In genomic region chr4:146269228-146269653, GRCh38 we compare ENCODE assay signal across 18 cellular contexts. TPM values are rescaled to one million over a fixed set of nuclear protein-coding genes. Genes with fewer than 3 reads are reported as not detected.
DNase-seq lines count a peak whose midpoint lies in the region; ATAC-seq and TF ChIP-seq lines count a peak whose summit lies in the region.
"Had no signal": no experiment of that assay in that cellular context is flagged by ENCODE, and none has a peak within 500 bp of the region (broad histone marks: within the 10 kb centered on the region; RNA-seq: fewer than 3 reads in every experiment).

No MANE protein-coding gene starts in this region.

- no peak overlapping the region for H3K4me3 Mint-ChIP-seq in activated T-helper 1 cell treated with anti-CD3 and anti-CD28 coated beads, Interleukin-12 subunit alpha, Interleukin-12 subunit beta, Interleukin-2, Interleukin-4 antibody, amounts not matched to agents 30 ng/mL and 10 ng/mL and 1 ng/mL, durations not matched to agents 14 hours and 24 hours and 36 hours
- H3K4me3 Mint-ChIP-seq: activated naive CD8-positive, alpha-beta T cell; T-helper 17 cell had no signal

- H3K4me3 ChIP-seq in uterus (no peak overlapping the region), testis (no peak overlapping the region)
- H3K4me3 ChIP-seq: thoracic aorta had no signal

- H3K36me3 ChIP-seq in uterus = no peaks in the 10 kb centered on the region
- no peaks in the 10 kb centered on the region for H3K36me3 ChIP-seq in testis (ENCODE audit: low read depth, missing control alignments)
- H3K36me3 ChIP-seq: thoracic aorta had no signal

- H3K27me3 ChIP-seq in uterus (no peaks in the 10 kb centered on the region), testis (no peaks in the 10 kb centered on the region)
- H3K27me3 ChIP-seq: foreskin keratinocyte had no signal

- DNase-seq in uterus (no peak), testis (no peak), NOMO-1 (lab: John Stamatoyannopoulos, UW; ENCODE audit: unreplicated experiment in 2 of 2) (no peak)
- no peak for DNase-seq in activated T-helper 1 cell treated with anti-CD3 and anti-CD28 coated beads, Interleukin-12 subunit alpha, Interleukin-12 subunit beta, Interleukin-2, Interleukin-4 antibody, amounts not matched to agents 30 ng/mL and 10 ng/mL and 1 ng/mL, durations not matched to agents 14 hours and 24 hours and 36 hours (ENCODE audit: low spot score)
- DNase-seq: cortex of kidney, foreskin keratinocyte, kidney, NCI-H1694 treated with DMSO at 0.1 percent for 48 hours, OCI-M1, T-helper 17 cell had no signal

- H3K9me3 ChIP-seq in uterus (no peaks in the 10 kb centered on the region), testis (no peaks in the 10 kb centered on the region)
- H3K9me3 ChIP-seq: thoracic aorta had no signal

- ATAC-seq in GM18861 (IDR thresholded peaks at IDR 0.05; ENCODE audit: unreplicated experiment) (peak; percentile 66), GM21423 (IDR thresholded peaks at IDR 0.05; ENCODE audit: unreplicated experiment) (peak; percentile 50), HG02981 (IDR thresholded peaks at IDR 0.05; ENCODE audit: unreplicated experiment) (peak; percentile 40), HG03575 (IDR thresholded peaks at IDR 0.05; ENCODE audit: extremely low read depth, insufficient number of reproducible peaks, low FRiP score, unreplicated experiment) (peak; percentile 35)
- ATAC-seq: foreskin keratinocyte, T-helper 17 cell had no signal

- H3K4me1 ChIP-seq in uterus (no peaks in the 10 kb centered on the region), testis (no peaks in the 10 kb centered on the region)
- H3K4me1 ChIP-seq: foreskin keratinocyte had no signal

- TF ChIP-seq POLR2A in uterus (IDR thresholded peaks at IDR 0.05) (no peak), testis (IDR thresholded peaks at IDR 0.05) (no peak)

- H3K27ac Mint-ChIP-seq in activated T-helper 1 cell treated with anti-CD3 and anti-CD28 coated beads, Interleukin-12 subunit alpha, Interleukin-12 subunit beta, Interleukin-2, Interleukin-4 antibody, amounts not matched to agents 30 ng/mL and 10 ng/mL and 1 ng/mL, durations not matched to agents 14 hours and 24 hours and 36 hours = no peak overlapping the region
- H3K27ac Mint-ChIP-seq: activated naive CD8-positive, alpha-beta T cell; T-helper 17 cell had no signal

- no peaks in the 10 kb centered on the region for H3K27me3 Mint-ChIP-seq in activated T-helper 1 cell treated with anti-CD3 and anti-CD28 coated beads, Interleukin-12 subunit alpha, Interleukin-12 subunit beta, Interleukin-2, Interleukin-4 antibody, amounts not matched to agents 30 ng/mL and 10 ng/mL and 1 ng/mL, durations not matched to agents 14 hours and 24 hours and 36 hours (ENCODE audit: insufficient read depth)
- H3K27me3 Mint-ChIP-seq: activated naive CD8-positive, alpha-beta T cell; T-helper 17 cell had no signal

- H3K27ac ChIP-seq in uterus = no peak overlapping the region
- no peak overlapping the region for H3K27ac ChIP-seq in testis
- H3K27ac ChIP-seq: C4-2B, foreskin keratinocyte, thoracic aorta had no signal

- no peaks in the 10 kb centered on the region for H3K36me3 Mint-ChIP-seq in activated T-helper 1 cell treated with anti-CD3 and anti-CD28 coated beads, Interleukin-12 subunit alpha, Interleukin-12 subunit beta, Interleukin-2, Interleukin-4 antibody, amounts not matched to agents 30 ng/mL and 10 ng/mL and 1 ng/mL, durations not matched to agents 14 hours and 24 hours and 36 hours (ENCODE audit: low read depth)

- intact Hi-C loops in uterus (cut with DNase I; ENCODE audit: low total_unique reads) (no loop called here), testis (cut with DNase I; ENCODE audit: low total_unique reads) (no loop called here)
- intact Hi-C loops in activated T-helper 1 cell treated with anti-CD3 and anti-CD28 coated beads, Interleukin-12 subunit alpha, Interleukin-12 subunit beta, Interleukin-2, Interleukin-4 antibody, amounts not matched to agents 30 ng/mL and 10 ng/mL and 1 ng/mL, durations not matched to agents 14 hours and 24 hours and 36 hours (cut with micrococcal nuclease) = no loop called here

- TF ChIP-seq CTCF in uterus (IDR thresholded peaks at IDR 0.05) = no peak
- TF ChIP-seq CTCF in testis (IDR thresholded peaks at IDR 0.05) = no peak

- no peaks in the 10 kb centered on the region for H3K4me1 Mint-ChIP-seq in activated T-helper 1 cell treated with anti-CD3 and anti-CD28 coated beads, Interleukin-12 subunit alpha, Interleukin-12 subunit beta, Interleukin-2, Interleukin-4 antibody, amounts not matched to agents 30 ng/mL and 10 ng/mL and 1 ng/mL, durations not matched to agents 14 hours and 24 hours and 36 hours (ENCODE audit: low read depth)

- 66 to 68% methylated on average over 2 of the region's 2 CpGs for WGBS in testis, 2 donors

- H3K9me3 Mint-ChIP-seq in activated T-helper 1 cell treated with anti-CD3 and anti-CD28 coated beads, Interleukin-12 subunit alpha, Interleukin-12 subunit beta, Interleukin-2, Interleukin-4 antibody, amounts not matched to agents 30 ng/mL and 10 ng/mL and 1 ng/mL, durations not matched to agents 14 hours and 24 hours and 36 hours = no peaks in the 10 kb centered on the region

RNA-seq across cellular contexts. Expression of gene REELD1, which starts 54.9 kb away (rescaled TPM):
- total RNA-seq in uterus (1 to 10 TPM in 1 of 4 donors, not detected in 3; 1.4 TPM), testis (1 to 10 TPM in 1 of 2 donors, under 1 TPM in 1; 0.62 to 1.3 TPM)
- polyA plus RNA-seq in testis (ENCODE audit: insufficient read depth, low read depth, low replicate concordance) = 0.38 TPM
- total RNA-seq in activated T-helper 1 cell treated with anti-CD3 and anti-CD28 coated beads, Interleukin-12 subunit alpha, Interleukin-12 subunit beta, Interleukin-2, Interleukin-4 antibody, amounts not matched to agents 30 ng/mL and 10 ng/mL and 1 ng/mL, durations not matched to agents 14 hours and 24 hours and 36 hours = 0.22 TPM in 1 of 2 replicates, not detected in the other
- total RNA-seq: foreskin keratinocyte, HT1080 had no signal
- polyA plus RNA-seq: foreskin keratinocyte had no signal
